Comparison of ENCODE assay signal across 8 cellular contexts in the genomic region with DNA sequence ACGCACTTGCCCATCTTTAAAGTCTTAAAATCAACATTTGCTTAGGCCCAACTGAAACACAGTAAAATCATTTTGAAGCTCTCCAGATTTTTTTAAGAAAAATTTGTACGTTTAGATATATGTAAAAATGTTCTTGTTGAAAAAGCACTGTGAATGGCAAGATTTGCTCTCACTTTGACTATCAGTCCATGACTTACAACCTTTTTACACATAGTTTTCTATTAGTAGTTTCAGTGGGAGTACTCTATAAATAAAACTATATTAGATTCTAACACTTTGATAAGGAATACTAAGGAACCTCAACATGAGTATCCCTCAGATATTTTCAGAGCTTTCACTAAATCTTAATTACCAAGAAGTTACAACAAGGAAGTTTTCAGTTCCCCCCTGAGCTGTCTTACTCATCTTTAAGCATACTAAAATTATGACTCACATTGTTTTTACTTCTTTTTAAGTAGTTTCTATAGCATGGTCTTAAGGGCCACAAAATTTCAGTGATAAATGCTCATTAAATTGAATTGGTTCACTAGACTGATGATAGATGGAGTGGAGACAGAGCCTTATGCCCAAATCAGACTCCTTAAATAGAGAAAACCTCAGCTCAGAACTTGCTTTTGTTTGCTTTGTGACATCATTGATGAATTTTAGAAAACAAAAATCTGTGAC. TPM values are rescaled to one million over a fixed set of nuclear protein-coding genes. Genes with fewer than 3 reads are reported as not detected.
DNase-seq lines count a peak whose midpoint lies in the region; ATAC-seq and TF ChIP-seq lines count a peak whose summit lies in the region.

No MANE protein-coding gene starts in this region.

- H3K4me1 ChIP-seq in HAP-1: no peaks in the 10 kb centered on the region
- no peaks in the 10 kb centered on the region for H3K4me1 ChIP-seq in BE2C

- H3K36me3 ChIP-seq in HAP-1 (replicated peaks): no peaks in the 10 kb centered on the region
- H3K36me3 ChIP-seq in BE2C: no peaks in the 10 kb centered on the region

- peak; percentile 97 for ATAC-seq in GM21576 (IDR thresholded peaks at IDR 0.05; ENCODE audit: unreplicated experiment)

- no peak overlapping the region for H3K4me3 ChIP-seq in HAP-1
- H3K4me3 ChIP-seq in BE2C (ENCODE audit: low read depth, low read length): no peak overlapping the region

- no peak for TF ChIP-seq POLR2A in erythroblast (IDR thresholded peaks at IDR 0.05; ENCODE audit: low read length)

- no peak for TF ChIP-seq CTCF in BE2C (IDR thresholded peaks at IDR 0.05; ENCODE audit: low read depth, low read length)

- no peaks in the 10 kb centered on the region for H3K27me3 ChIP-seq in HAP-1 (ENCODE audit: low read depth)
- no peaks in the 10 kb centered on the region for H3K27me3 ChIP-seq in BE2C

- in situ Hi-C loops in HAP-1 (cut with MboI; ENCODE audit: low sequenced_read_pairs): no loop called here

- peak; percentile 57 for DNase-seq in Daoy (ENCODE audit: low read depth)
- DNase-seq in HT-29 (ENCODE audit: low spot score): peak; percentile 16
- DNase-seq in fibroblast of gingiva (ENCODE audit: low read depth): peak; percentile 36
- no peak for DNase-seq in erythroblast (lab: John Stamatoyannopoulos, UW)
- no peak for DNase-seq in NCI-H2029 (lab: John Stamatoyannopoulos, UW)
- no peak for DNase-seq in HAP-1 (ENCODE audit: low spot score in 2 of 2)
- no peak for DNase-seq in BE2C

- H3K9me3 ChIP-seq in HAP-1: no peaks in the 10 kb centered on the region
- no peaks in the 10 kb centered on the region for H3K9me3 ChIP-seq in BE2C

RNA-seq across cellular contexts. Expression of gene RAP2B, which starts 31.6 kb away (rescaled TPM):
- total RNA-seq in Daoy (2014; rRNA removed; shearing (Covaris generic)): 12.2 and 13.8 TPM in 2 replicates
- 25.3 and 25.8 TPM in 2 replicates for total RNA-seq in HT-29 (2014; rRNA removed; shearing (Covaris generic))
- polyA plus RNA-seq in BE2C (2012; ENCODE audit: insufficient read depth, insufficient read length, low read depth): 0.28 TPM

Comparison
In these comparisons a context has a peak if more than half of its experiments do, and no peak if none do; other contexts are left out.
1. DNase-seq: peak in Daoy (single experiment), HT-29 (single experiment) and fibroblast of gingiva (single experiment); none in erythroblast (0 of 2), NCI-H2029 (single experiment), HAP-1 (0 of 2) and BE2C (single experiment).